1 cellular context compared by ENCODE assay signal in genomic region chr22:37218399-37218770, GRCh38.
TF ChIP-seq lines count a peak whose summit lies in the region.

No MANE protein-coding gene starts in this region.

TF ChIP-seq in GM12878, 131 proteins besides CTCF, POLR2A, EP300 and RAD21:
- peak; percentile 21; the same call in 1 of the 2 replicates for TF ChIP-seq BACH1 (IDR thresholded peaks at IDR 0.05; ENCODE audit: borderline replicate concordance)
- no peak for TF ChIP-seq E2F4 (IDR thresholded peaks at IDR 0.05; ENCODE audit: low read depth, low read length)
- no peak for TF ChIP-seq REST (IDR thresholded peaks at IDR 0.05; ENCODE audit: low read depth, low read length)
- no peak for TF ChIP-seq MEF2B (IDR thresholded peaks at IDR 0.05; ENCODE audit: partially characterized antibody, poor library complexity, severe bottlenecking)
- no peak for TF ChIP-seq CREB1 (IDR thresholded peaks at IDR 0.05; ENCODE audit: low read depth)
- peak; percentile 58 for TF ChIP-seq USF1 (IDR thresholded peaks at IDR 0.05; ENCODE audit: borderline replicate concordance, extremely low read length, insufficient read depth, low read depth, low read length)
- no peak for TF ChIP-seq NBN (IDR thresholded peaks at IDR 0.05)
- no peak for TF ChIP-seq USF2 (IDR thresholded peaks at IDR 0.05; ENCODE audit: borderline replicate concordance, low read depth, low read length)
- TF ChIP-seq JUND (IDR thresholded peaks at IDR 0.05; ENCODE audit: low read depth, low read length): no peak
- peak; percentile 50 for TF ChIP-seq PKNOX1 (IDR thresholded peaks at IDR 0.05)
- TF ChIP-seq POLR2AphosphoS5 (IDR thresholded peaks at IDR 0.05; ENCODE audit: low read length): no peak
- no peak for TF ChIP-seq CHD4 (IDR thresholded peaks at IDR 0.05)
- 0 out of 2 replicates have a peak, but pooled peaks have one; percentile 27 for TF ChIP-seq MXI1 (IDR thresholded peaks at IDR 0.05; ENCODE audit: low read depth, low read length)
- TF ChIP-seq BHLHE40 (IDR thresholded peaks at IDR 0.05; ENCODE audit: borderline replicate concordance in 1 of 2, low read depth in 2 of 2, low read length in 1 of 2): no peak
- no peak for TF ChIP-seq CBFB (IDR thresholded peaks at IDR 0.05; ENCODE audit: low read depth)
- no peak for TF ChIP-seq RCOR1 (conservative IDR thresholded peaks at IDR 0.05; ENCODE audit: low read depth, low read length)
- peak; percentile 65; the same call in 1 of the 2 replicates for TF ChIP-seq ZNF217 (IDR thresholded peaks at IDR 0.05)
- no peak for TF ChIP-seq CREM (IDR thresholded peaks at IDR 0.05; ENCODE audit: low read depth)
- TF ChIP-seq SMARCA5 (IDR thresholded peaks at IDR 0.05): no peak
- no peak for TF ChIP-seq NFYA (IDR thresholded peaks at IDR 0.05; ENCODE audit: borderline replicate concordance, low read depth, low read length)
- no peak; the same call in 1 of the 2 replicates for TF ChIP-seq RAD51 (IDR thresholded peaks at IDR 0.05)
- no peak for TF ChIP-seq ATF7 (IDR thresholded peaks at IDR 0.05; ENCODE audit: low read depth)
